ENCODE assay signal across 9 cellular contexts in the genomic region with DNA sequence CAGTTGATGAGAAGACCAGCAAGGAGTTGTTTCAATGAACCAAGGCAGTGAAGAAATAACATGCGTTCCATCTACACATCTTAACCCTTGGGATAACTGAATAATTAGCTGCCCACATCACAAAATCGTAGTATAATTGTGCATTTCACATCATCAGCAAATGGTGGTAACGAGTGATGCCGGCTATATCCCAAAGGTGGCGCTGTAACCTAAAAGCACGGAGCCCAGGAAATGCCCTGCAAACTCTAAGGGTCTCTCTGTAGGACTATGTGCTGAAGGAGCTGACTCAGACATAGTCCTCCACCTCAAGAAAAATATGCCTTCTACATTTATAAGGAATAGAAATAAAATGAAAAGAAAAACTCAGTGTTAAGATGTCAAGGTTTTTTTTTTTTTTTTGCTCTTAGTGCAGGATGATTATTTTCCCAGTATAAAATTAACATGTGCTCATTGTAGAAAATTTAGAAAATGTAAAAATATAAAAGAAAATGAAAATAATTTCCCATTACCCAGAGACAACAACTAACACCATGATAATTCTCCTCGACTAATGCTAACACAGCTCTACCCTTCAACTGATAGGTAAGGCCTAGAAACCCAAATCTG. TPM values are rescaled to one million over a fixed set of nuclear protein-coding genes. Genes with fewer than 3 reads are reported as not detected.
DNase-seq lines count a peak whose midpoint lies in the region; ATAC-seq and TF ChIP-seq lines count a peak whose summit lies in the region.
"Had no signal": no experiment of that assay in that cellular context is flagged by ENCODE, and none has a peak within 500 bp of the region (broad histone marks: within the 10 kb centered on the region; RNA-seq: fewer than 3 reads in every experiment).

No MANE protein-coding gene starts in this region.

- H3K27ac ChIP-seq in KMS-11 = no peak overlapping the region

- DNase-seq in GM12864 (ENCODE audit: low read depth) (no peak), astrocyte of the hippocampus (ENCODE audit: low read depth, low spot score) (peak; percentile 67), mesothelial cell of epicardium (ENCODE audit: low spot score in 2 of 2, unreplicated experiment in 2 of 2) (peak in 1 of 2 experiments; percentile 58)
- DNase-seq: activated B cell treated with CpG ODN at 0.5 μM for 24 hours had no signal

- H3K4me2 ChIP-seq in KMS-11 = no peak overlapping the region

- no peak overlapping the region for H3K9ac ChIP-seq in KMS-11

- H2AFZ ChIP-seq in KMS-11 (ENCODE audit: low read depth) = no peak overlapping the region

- H4K20me1 ChIP-seq in KMS-11 (ENCODE audit: insufficient read depth) = no peaks in the 10 kb centered on the region

- peak; percentile 84 for TF ChIP-seq CTCF in GM12864 (IDR thresholded peaks at IDR 0.05; ENCODE audit: low read depth, low read length, missing control alignments)
- TF ChIP-seq CTCF in KMS-11 (conservative IDR thresholded peaks at IDR 0.05; ENCODE audit: low read depth, low read length) = peak; percentile 94
- peak; percentile 78 for TF ChIP-seq CTCF in mesothelial cell of epicardium (IDR thresholded peaks at IDR 0.05; ENCODE audit: unreplicated experiment)

- H3K4me3 Mint-ChIP-seq in mesothelial cell of epicardium = no peak overlapping the region
- H3K4me3 Mint-ChIP-seq: activated B cell treated with CpG ODN at 0.5 μM for 24 hours had no signal

- no peaks in the 10 kb centered on the region for H3K27me3 Mint-ChIP-seq in mesothelial cell of epicardium (ENCODE audit: low read depth)
- H3K27me3 Mint-ChIP-seq: activated B cell treated with CpG ODN at 0.5 μM for 24 hours had no signal

- no peak overlapping the region for H3K27ac Mint-ChIP-seq in mesothelial cell of epicardium
- H3K27ac Mint-ChIP-seq: activated B cell treated with CpG ODN at 0.5 μM for 24 hours had no signal

- H3K4me3 ChIP-seq in GM12864 (ENCODE audit: low read depth, low read length) = no peak overlapping the region
- H3K4me3 ChIP-seq in KMS-11 (IDR thresholded peaks at IDR 0.05; ENCODE audit: insufficient read depth, low read depth, low read length) = no peak overlapping the region

- peaks cover 19% of the 10 kb centered on the region for H3K4me1 Mint-ChIP-seq in mesothelial cell of epicardium
- H3K4me1 Mint-ChIP-seq: activated B cell treated with CpG ODN at 0.5 μM for 24 hours had no signal

- no peaks in the 10 kb centered on the region for H3K27me3 ChIP-seq in KMS-11 (ENCODE audit: insufficient read depth, low read depth)

- no peaks in the 10 kb centered on the region for H3K4me1 ChIP-seq in KMS-11 (ENCODE audit: low read depth, poor library complexity, severe bottlenecking)

- no peaks in the 10 kb centered on the region for H3K79me2 ChIP-seq in KMS-11 (ENCODE audit: insufficient read depth, low read depth)

- no peaks in the 10 kb centered on the region for H3K36me3 Mint-ChIP-seq in mesothelial cell of epicardium

- H3K36me3 ChIP-seq in KMS-11 (ENCODE audit: insufficient read depth) = no peaks in the 10 kb centered on the region

- ATAC-seq in GM21390 (IDR thresholded peaks at IDR 0.05; ENCODE audit: unreplicated experiment) = peak; percentile 82
- ATAC-seq in HG02571 (IDR thresholded peaks at IDR 0.05; ENCODE audit: unreplicated experiment) = no peak
- no peak for ATAC-seq in HG02970 (IDR thresholded peaks at IDR 0.05; ENCODE audit: low FRiP score, unreplicated experiment)

- no peaks in the 10 kb centered on the region for H3K9me3 Mint-ChIP-seq in mesothelial cell of epicardium
- H3K9me3 Mint-ChIP-seq: activated B cell treated with CpG ODN at 0.5 μM for 24 hours had no signal

RNA-seq across cellular contexts. Expression of a gene that starts 23.1 kb away (rescaled TPM):
- 0.09 to 0.16 TPM (median 0.13 TPM) in 3 replicates for total RNA-seq in mesothelial cell of epicardium
- total RNA-seq: activated B cell treated with CpG ODN at 0.5 μM for 24 hours had no signal

RNA-seq across cellular contexts. Expression of a gene that starts 47.9 kb away (rescaled TPM):
- 0.07 to 0.09 TPM (median 0.09 TPM) in 3 replicates for total RNA-seq in mesothelial cell of epicardium
- total RNA-seq: activated B cell treated with CpG ODN at 0.5 μM for 24 hours, pulmonary artery endothelial cell had no signal
